ENCODE assay signal across 9 cellular contexts in genomic region chr15:52558196-52558595, GRCh38. TPM values are rescaled to one million over a fixed set of nuclear protein-coding genes. Genes with fewer than 3 reads are reported as not detected.
DNase-seq lines count a peak whose midpoint lies in the region; ATAC-seq, FAIRE-seq and TF ChIP-seq lines count a peak whose summit lies in the region.
"Had no signal": no experiment of that assay in that cellular context is flagged by ENCODE, and none has a peak within 500 bp of the region (broad histone marks: within the 10 kb centered on the region; RNA-seq: fewer than 3 reads in every experiment).

No MANE protein-coding gene starts in this region.

- H3K9me3 ChIP-seq in HCT116 (ENCODE audit: control insufficient read depth in 1 of 2, insufficient read depth in 1 of 2, low read depth in 1 of 2, low read length in 2 of 2) (no peaks in the 10 kb centered on the region), adipocyte (ENCODE audit: control insufficient read depth, low read length) (no peaks in the 10 kb centered on the region)

- BruUV-seq in HCT116 (replicated peaks; lab: Mats Ljungman, UMichigan), result no TSS peak

- peak overlapping the region; percentile 21; the same call in 1 of the 2 replicates for H3K27ac ChIP-seq in HCT116 (ENCODE audit: low read depth, low read length)

- peak overlapping the region; percentile 1; the same call in 1 of the 2 replicates for H3K4me2 ChIP-seq in HCT116 (ENCODE audit: low read length)

- H3K9ac ChIP-seq in HCT116 (ENCODE audit: low read length) (no peak overlapping the region), adipocyte (ENCODE audit: low read length) (no peak overlapping the region)

- FAIRE-seq in GM12891 (lab: Jason Lieb, UNC), result peak; percentile 80

- peak overlapping the region; percentile 67 for H3K27ac Mint-ChIP-seq in osteocyte (ENCODE audit: unreplicated experiment)

- TF ChIP-seq POLR2A in GM12891 (IDR thresholded peaks at IDR 0.05; ENCODE audit: low read depth, low read length), result no peak
- no peak for TF ChIP-seq POLR2A in HCT116 (IDR thresholded peaks at IDR 0.05; ENCODE audit: borderline replicate concordance, extremely low read depth, insufficient read depth, insufficient read length)
- no peak for TF ChIP-seq POLR2A in NB4 (IDR thresholded peaks at IDR 0.05; ENCODE audit: extremely low read depth, insufficient read length)

- DNase-seq in GM12891 (ENCODE audit: insufficient read length, low spot score) (no peak), HCT116 (ENCODE audit: low read depth, low spot score) (no peak), NB4 (ENCODE audit: low read depth) (peak; percentile 29), adipocyte (ENCODE audit: low read depth) (peak; percentile 14), osteocyte (ENCODE audit: extremely low spot score, unreplicated experiment) (no peak), Right ventricle myocardium superior (no peak), HuH-7 (ENCODE audit: low spot score) (no peak), Ammon's horn (ENCODE audit: low spot score) (no peak)

- POLR2A ChIA-PET in HCT116 (lab: Charles Lee), result no interaction called here

- intact Hi-C loops in HCT116 (cut with micrococcal nuclease), result no loop called here
- intact Hi-C loops in Right ventricle myocardium superior (cut with DNase I), result no loop called here

- H4K20me1 ChIP-seq in HCT116 (ENCODE audit: insufficient read depth), result peaks cover 53% of the 10 kb centered on the region

- no peaks in the 10 kb centered on the region for H3K9me3 Mint-ChIP-seq in osteocyte (ENCODE audit: unreplicated experiment)
- H3K9me3 Mint-ChIP-seq: naive thymus-derived CD8-positive, alpha-beta T cell had no signal

- CTCF ChIA-PET in HCT116 (lab: Charles Lee), result no interaction called here

- H3K4me1 ChIP-seq in HCT116 (ENCODE audit: control insufficient read depth in 1 of 2, insufficient read depth in 2 of 2, low read length in 2 of 2) (peaks cover 3 to 12% of the 10 kb centered on the region in 2 experiments; a peak in 1 of 4 replicates), adipocyte (ENCODE audit: control insufficient read depth, insufficient read depth, low read length) (peaks cover 27% of the 10 kb centered on the region)

- no peak for TF ChIP-seq RAD21 in HCT116 (IDR thresholded peaks at IDR 0.05; ENCODE audit: low read depth)

- peak; percentile 60; the same call in 1 of the 2 replicates for ATAC-seq in HCT116
- no peak for ATAC-seq in Right ventricle myocardium superior (ENCODE audit: poor library complexity)

- no peaks in the 10 kb centered on the region for H3K9me2 ChIP-seq in HCT116 (ENCODE audit: insufficient read depth)

- no peak overlapping the region for H3K4me3 ChIP-seq in HCT116 (replicated peaks in 1 of 2; ENCODE audit: low read depth in 1 of 2, low read length in 2 of 2)
- no peak overlapping the region for H3K4me3 ChIP-seq in NB4 (ENCODE audit: low read depth, low read length)
- peak overlapping the region; percentile 30 for H3K4me3 ChIP-seq in adipocyte (ENCODE audit: low read length)

- no peak overlapping the region for H2AFZ ChIP-seq in HCT116 (ENCODE audit: low read depth, low read length, poor library complexity, severe bottlenecking)

- H3K36me3 Mint-ChIP-seq in osteocyte (ENCODE audit: unreplicated experiment), result peaks cover 19% of the 10 kb centered on the region

- TF ChIP-seq CTCF in HCT116 (IDR thresholded peaks at IDR 0.05 in 2 of 3, conservative IDR thresholded peaks at IDR 0.05 in 1 of 3; ENCODE audit: borderline replicate concordance in 1 of 3, insufficient read depth in 1 of 3, low read depth in 2 of 3, low read length in 2 of 3) (no peak), NB4 (IDR thresholded peaks at IDR 0.05; ENCODE audit: low read depth, low read length) (no peak), osteocyte (IDR thresholded peaks at IDR 0.05) (no peak)

- H3K79me2 ChIP-seq in HCT116 (ENCODE audit: insufficient read depth, low read length), result peaks cover 100% of the 10 kb centered on the region

- H3K27me3 ChIP-seq in HCT116 (ENCODE audit: insufficient read depth, low read length), result no peaks in the 10 kb centered on the region
- no peaks in the 10 kb centered on the region for H3K27me3 ChIP-seq in adipocyte (replicated peaks; ENCODE audit: control insufficient read depth, insufficient read depth, low read length)

- H3K36me3 ChIP-seq in HCT116 (ENCODE audit: control insufficient read depth in 1 of 2, insufficient read depth in 2 of 2, low read length in 2 of 2) (peaks cover 7 to 17% of the 10 kb centered on the region in 2 experiments), adipocyte (ENCODE audit: control insufficient read depth, insufficient read depth, low read length, severe bottlenecking) (peaks cover 39% of the 10 kb centered on the region)

- RAD21 ChIA-PET in HCT116 (lab: Charles Lee; ENCODE audit: low non-redundant PET in 1 of 2, low total read pairs in 2 of 2, uncharacterized antibody in 2 of 2, unreplicated experiment in 2 of 2), result no interaction called here

- peaks cover 49% of the 10 kb centered on the region for H3K4me1 Mint-ChIP-seq in osteocyte (ENCODE audit: unreplicated experiment)

- H3K4me3 Mint-ChIP-seq in osteocyte (ENCODE audit: unreplicated experiment), result no peak overlapping the region

- no peaks in the 10 kb centered on the region for H3K27me3 Mint-ChIP-seq in osteocyte (ENCODE audit: unreplicated experiment)
- H3K27me3 Mint-ChIP-seq: naive thymus-derived CD8-positive, alpha-beta T cell had no signal

TF ChIP-seq in GM12891, 5 proteins besides CTCF, POLR2A, EP300 and RAD21:
- TF ChIP-seq POU2F2 (IDR thresholded peaks at IDR 0.05; ENCODE audit: low read depth, low read length) (no peak), POLR2AphosphoS5 (IDR thresholded peaks at IDR 0.05; ENCODE audit: low read depth, low read length) (no peak), SPI1 (IDR thresholded peaks at IDR 0.05; ENCODE audit: low read depth, low read length) (no peak), PAX5 (IDR thresholded peaks at IDR 0.05; ENCODE audit: insufficient read depth, low read length, severe bottlenecking) (no peak), TAF1 (IDR thresholded peaks at IDR 0.05; ENCODE audit: low read depth, low read length) (no peak)

TF ChIP-seq in HCT116, 20 proteins besides CTCF, POLR2A, EP300 and RAD21:
- no peak for TF ChIP-seq YY1 (IDR thresholded peaks at IDR 0.05; ENCODE audit: extremely low read depth, insufficient replicate concordance, low read depth, low read length)
- no peak for TF ChIP-seq ELF1 (IDR thresholded peaks at IDR 0.05; ENCODE audit: borderline replicate concordance, low read depth)
- no peak for TF ChIP-seq SIN3A (IDR thresholded peaks at IDR 0.05; ENCODE audit: low read depth)
- no peak for TF ChIP-seq CEBPB (IDR thresholded peaks at IDR 0.05; ENCODE audit: low read depth)
- no peak for TF ChIP-seq SRF (IDR thresholded peaks at IDR 0.05; ENCODE audit: low read depth)
- no peak for TF ChIP-seq JUND (IDR thresholded peaks at IDR 0.05)
- TF ChIP-seq EGR1 (IDR thresholded peaks at IDR 0.05; ENCODE audit: low read depth), result no peak
- TF ChIP-seq ZNF274 (IDR thresholded peaks at IDR 0.05; ENCODE audit: low read depth, low read length), result no peak
- TF ChIP-seq, protein P1, sequence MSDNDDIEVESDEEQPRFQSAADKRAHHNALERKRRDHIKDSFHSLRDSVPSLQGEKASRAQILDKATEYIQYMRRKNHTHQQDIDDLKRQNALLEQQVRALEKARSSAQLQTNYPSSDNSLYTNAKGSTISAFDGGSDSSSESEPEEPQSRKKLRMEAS (IDR thresholded peaks at IDR 0.05), result no peak
- TF ChIP-seq, protein P2, sequence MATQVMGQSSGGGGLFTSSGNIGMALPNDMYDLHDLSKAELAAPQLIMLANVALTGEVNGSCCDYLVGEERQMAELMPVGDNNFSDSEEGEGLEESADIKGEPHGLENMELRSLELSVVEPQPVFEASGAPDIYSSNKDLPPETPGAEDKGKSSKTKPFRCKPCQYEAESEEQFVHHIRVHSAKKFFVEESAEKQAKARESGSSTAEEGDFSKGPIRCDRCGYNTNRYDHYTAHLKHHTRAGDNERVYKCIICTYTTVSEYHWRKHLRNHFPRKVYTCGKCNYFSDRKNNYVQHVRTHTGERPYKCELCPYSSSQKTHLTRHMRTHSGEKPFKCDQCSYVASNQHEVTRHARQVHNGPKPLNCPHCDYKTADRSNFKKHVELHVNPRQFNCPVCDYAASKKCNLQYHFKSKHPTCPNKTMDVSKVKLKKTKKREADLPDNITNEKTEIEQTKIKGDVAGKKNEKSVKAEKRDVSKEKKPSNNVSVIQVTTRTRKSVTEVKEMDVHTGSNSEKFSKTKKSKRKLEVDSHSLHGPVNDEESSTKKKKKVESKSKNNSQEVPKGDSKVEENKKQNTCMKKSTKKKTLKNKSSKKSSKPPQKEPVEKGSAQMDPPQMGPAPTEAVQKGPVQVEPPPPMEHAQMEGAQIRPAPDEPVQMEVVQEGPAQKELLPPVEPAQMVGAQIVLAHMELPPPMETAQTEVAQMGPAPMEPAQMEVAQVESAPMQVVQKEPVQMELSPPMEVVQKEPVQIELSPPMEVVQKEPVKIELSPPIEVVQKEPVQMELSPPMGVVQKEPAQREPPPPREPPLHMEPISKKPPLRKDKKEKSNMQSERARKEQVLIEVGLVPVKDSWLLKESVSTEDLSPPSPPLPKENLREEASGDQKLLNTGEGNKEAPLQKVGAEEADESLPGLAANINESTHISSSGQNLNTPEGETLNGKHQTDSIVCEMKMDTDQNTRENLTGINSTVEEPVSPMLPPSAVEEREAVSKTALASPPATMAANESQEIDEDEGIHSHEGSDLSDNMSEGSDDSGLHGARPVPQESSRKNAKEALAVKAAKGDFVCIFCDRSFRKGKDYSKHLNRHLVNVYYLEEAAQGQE (IDR thresholded peaks at IDR 0.05; ENCODE audit: low read depth), result no peak
- no peak for TF ChIP-seq ATF3 (IDR thresholded peaks at IDR 0.05)
- TF ChIP-seq CBX3 (IDR thresholded peaks at IDR 0.05; ENCODE audit: low read depth), result no peak

RNA-seq across cellular contexts. Expression of gene ARPP19, which starts 10.6 kb away (rescaled TPM):
- polyA plus RNA-seq in GM12891 (2012; ENCODE audit: low read depth, missing spikeins), result 37.6 TPM
- total RNA-seq in HCT116 (2021; ENCODE audit: unreplicated experiment), result 163 TPM
- 53.1 and 54.3 TPM in 2 replicates for polyA plus RNA-seq in HCT116 (2012)
- total RNA-seq in osteocyte, result 165 and 169 TPM in 2 replicates
- 149 TPM for total RNA-seq in Right ventricle myocardium superior

RNA-seq across cellular contexts. Expression of gene MYO5A, which starts 29.5 kb away (rescaled TPM):
- 6.3 TPM for polyA plus RNA-seq in GM12891 (2012; ENCODE audit: low read depth, missing spikeins)
- 17.6 TPM for total RNA-seq in HCT116 (2021; ENCODE audit: unreplicated experiment)
- polyA plus RNA-seq in HCT116 (2012), result 9.4 and 10.3 TPM in 2 replicates
- 41.1 and 45.4 TPM in 2 replicates for total RNA-seq in osteocyte
- total RNA-seq in Right ventricle myocardium superior, result 7.4 TPM

Comparison
In these comparisons a context has a peak if more than half of its experiments do, and no peak if none do; other contexts are left out.
1. DNase-seq: peak in NB4 (single experiment) and adipocyte (single experiment); none in GM12891 (single experiment), HCT116 (single experiment), osteocyte (single experiment), Right ventricle myocardium superior (single experiment), HuH-7 (single experiment) and Ammon's horn (single experiment).